27 cellular contexts compared by ENCODE assay signal in the genomic region with DNA sequence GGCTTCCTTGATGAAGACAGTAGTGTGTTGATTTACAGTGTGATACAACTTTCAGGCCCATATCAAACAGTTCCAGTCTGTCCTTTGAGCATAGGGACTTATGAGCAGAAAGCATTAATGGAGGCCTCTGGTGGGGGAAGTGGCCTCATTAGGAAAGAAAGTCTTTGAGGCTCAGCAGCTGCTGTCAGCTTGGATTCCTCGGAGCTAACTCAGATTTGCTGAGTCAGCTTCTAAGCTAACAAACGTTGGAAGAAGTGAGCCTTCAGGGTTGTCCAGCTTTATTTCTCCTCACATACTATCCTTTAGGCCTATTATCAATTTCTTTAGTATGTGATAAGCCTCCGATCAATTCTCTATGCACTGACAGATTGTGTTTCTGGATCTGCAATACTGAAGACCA. TPM values are rescaled to one million over a fixed set of nuclear protein-coding genes. Genes with fewer than 3 reads are reported as not detected.
DNase-seq lines count a peak whose midpoint lies in the region; ATAC-seq, FAIRE-seq and TF ChIP-seq lines count a peak whose summit lies in the region.
"Had no signal": no experiment of that assay in that cellular context is flagged by ENCODE, and none has a peak within 500 bp of the region (broad histone marks: within the 10 kb centered on the region; RNA-seq: fewer than 3 reads in every experiment).

No MANE protein-coding gene starts in this region.

- H3K27me3 ChIP-seq in DND-41 (ENCODE audit: insufficient read depth, low read length, poor library complexity) (no peaks in the 10 kb centered on the region), hepatocyte (no peaks in the 10 kb centered on the region), neural progenitor cell (no peaks in the 10 kb centered on the region)
- H3K27me3 ChIP-seq: MG63, Peyer's patch, SJCRH30 had no signal

- H3K27ac ChIP-seq in DND-41 (ENCODE audit: low read length) (no peak overlapping the region), SK-N-MC (peak overlapping the region; percentile 16; the same call in 1 of the 2 replicates), hepatocyte (no peak overlapping the region), neural progenitor cell (no peak overlapping the region)
- H3K27ac ChIP-seq: Peyer's patch, SJCRH30 had no signal

- intact Hi-C loops in left colon (cut with DNase I, micrococcal nuclease): no loop called here

- H3K9ac ChIP-seq in DND-41 (ENCODE audit: low read depth, low read length) (no peak overlapping the region), SK-N-MC (ENCODE audit: insufficient read length) (no peak overlapping the region), neural progenitor cell (no peak overlapping the region)

- H3K4me1 Mint-ChIP-seq in neural progenitor cell: peaks cover 3% of the 10 kb centered on the region
- H3K4me1 Mint-ChIP-seq: GM23338 had no signal

- no peaks in the 10 kb centered on the region for H3K79me2 ChIP-seq in DND-41 (ENCODE audit: insufficient read depth, low read length)
- H3K79me2 ChIP-seq in hepatocyte: no peaks in the 10 kb centered on the region
- H3K79me2 ChIP-seq in neural progenitor cell (ENCODE audit: low read depth): no peaks in the 10 kb centered on the region

- H3K9me2 ChIP-seq in hepatocyte (replicated peaks; ENCODE audit: insufficient read depth): no peaks in the 10 kb centered on the region

- TF ChIP-seq CTCF in DND-41 (IDR thresholded peaks at IDR 0.05; ENCODE audit: borderline replicate concordance, extremely low read depth, low read length, poor library complexity, severe bottlenecking) (no peak), hepatocyte (IDR thresholded peaks at IDR 0.05; ENCODE audit: poor library complexity) (no peak), neural progenitor cell (IDR thresholded peaks at IDR 0.05) (no peak)

- TF ChIP-seq POLR2A in GM12892 (IDR thresholded peaks at IDR 0.05; ENCODE audit: low read depth, low read length): no peak

- WGBS in hepatocyte (ENCODE audit: low lambda C conversion rate, missing lambda C conversion rate): 17% methylated on average over 3 of the region's 3 CpGs

- H3K27ac Mint-ChIP-seq in neural progenitor cell: peak overlapping the region; percentile 66
- H3K27ac Mint-ChIP-seq: GM23338 had no signal

- H3F3A ChIP-seq in neural progenitor cell (ENCODE audit: low read depth): no peaks in the 10 kb centered on the region

- ATAC-seq in DND-41 (ENCODE audit: insufficient read depth, low read depth): no peak
- no peak for ATAC-seq in left colon
- no peak for ATAC-seq in HG03108 (IDR thresholded peaks at IDR 0.05; ENCODE audit: unreplicated experiment)
- ATAC-seq: GM23338 had no signal

- H3K9me3 ChIP-seq in DND-41 (ENCODE audit: insufficient read depth, low read length, severe bottlenecking): no peaks in the 10 kb centered on the region
- no peaks in the 10 kb centered on the region for H3K9me3 ChIP-seq in SK-N-MC (ENCODE audit: low read depth, low read length)
- no peaks in the 10 kb centered on the region for H3K9me3 ChIP-seq in hepatocyte (ENCODE audit: low read depth)
- no peaks in the 10 kb centered on the region for H3K9me3 ChIP-seq in neural progenitor cell (ENCODE audit: low read depth)
- H3K9me3 ChIP-seq: BE2C, MG63, Peyer's patch, SJCRH30 had no signal

- peak overlapping the region; percentile 17; the same call in 1 of the 2 replicates for H2AFZ ChIP-seq in DND-41 (ENCODE audit: low read depth, low read length)
- H2AFZ ChIP-seq in hepatocyte: no peak overlapping the region
- H2AFZ ChIP-seq in neural progenitor cell (replicated peaks): no peak overlapping the region
- H2AFZ ChIP-seq: GM23338 had no signal

- no peak for FAIRE-seq in GM12892 (lab: Jason Lieb, UNC)
- FAIRE-seq: A204.1, D721Med had no signal

- H3K27me3 Mint-ChIP-seq in neural progenitor cell (ENCODE audit: insufficient read depth, low read depth): peaks cover 2% of the 10 kb centered on the region

- DNase-seq in DND-41 (peak; percentile 30), SK-N-MC (ENCODE audit: low read depth, low spot score) (no peak), hepatocyte (ENCODE audit: low spot score) (peak; percentile 70), neural progenitor cell (ENCODE audit: low spot score) (no peak), left colon (no peak), GM12892 (ENCODE audit: insufficient read length) (no peak), NCI-H187 (lab: John Stamatoyannopoulos, UW) (no peak)
- DNase-seq: BE2C; DMS53; EL; GF-D8; HCEC 1CT; Kasumi-1; MG63; NCI-H1048; NCI-H1417 treated with DMSO at 0.1 percent for 48 hours; NCI-H187 treated with DMSO at 0.1 percent for 48 hours; NCI-H2107; NCI-H69; NK-92 treated with Interleukin-12 subunit alpha and Interleukin-12 subunit beta, amount 100 ng/mL, for 24 hours; Peyer's patch; SJCRH30 had no signal

- no peak overlapping the region for H3K4me2 ChIP-seq in DND-41 (ENCODE audit: insufficient read depth, low read length)
- no peak overlapping the region for H3K4me2 ChIP-seq in hepatocyte
- H3K4me2 ChIP-seq in neural progenitor cell: no peak overlapping the region
- H3K4me2 ChIP-seq: GM23338 had no signal

- H4K20me1 ChIP-seq in DND-41 (ENCODE audit: insufficient read depth, low read length) (no peaks in the 10 kb centered on the region), hepatocyte (ENCODE audit: insufficient read depth, poor library complexity, severe bottlenecking) (no peaks in the 10 kb centered on the region), neural progenitor cell (ENCODE audit: low read depth) (no peaks in the 10 kb centered on the region)

- peaks cover 51% of the 10 kb centered on the region for H3K9me3 Mint-ChIP-seq in neural progenitor cell

- peaks cover 54% of the 10 kb centered on the region for H3K36me3 Mint-ChIP-seq in neural progenitor cell

- H3K4me3 ChIP-seq in DND-41 (ENCODE audit: low read depth in 1 of 2, low read length in 2 of 2) (no peak overlapping the region), SK-N-MC (no peak overlapping the region), hepatocyte (no peak overlapping the region), neural progenitor cell (no peak overlapping the region)
- H3K4me3 ChIP-seq: GM23338, MG63, Peyer's patch, SJCRH30 had no signal

- H3K36me3 ChIP-seq in DND-41 (ENCODE audit: insufficient read depth, low read length) (no peaks in the 10 kb centered on the region), SK-N-MC (ENCODE audit: insufficient read depth, low read length) (no peaks in the 10 kb centered on the region), hepatocyte (replicated peaks; ENCODE audit: insufficient read depth, low read depth) (no peaks in the 10 kb centered on the region), neural progenitor cell (no peaks in the 10 kb centered on the region)
- H3K36me3 ChIP-seq: BE2C, MG63, Peyer's patch, SJCRH30 had no signal

- peaks cover 41% of the 10 kb centered on the region for H3K4me1 ChIP-seq in DND-41 (ENCODE audit: insufficient read depth, low read length)
- peaks cover 11% of the 10 kb centered on the region for H3K4me1 ChIP-seq in hepatocyte (ENCODE audit: insufficient read depth)
- H3K4me1 ChIP-seq in neural progenitor cell: peaks cover 25% of the 10 kb centered on the region
- H3K4me1 ChIP-seq: BE2C, Peyer's patch, SJCRH30 had no signal

- no peak overlapping the region for H3K4me3 Mint-ChIP-seq in neural progenitor cell
- H3K4me3 Mint-ChIP-seq: GM23338 had no signal

RNA-seq across cellular contexts. Expression of a gene that starts 15.9 kb away (rescaled TPM):
- 8.0 and 15.0 TPM in 2 replicates for total RNA-seq in hepatocyte
- polyA plus RNA-seq in hepatocyte: 42.8 and 50.0 TPM in 2 replicates
- 86.1 and 123 TPM in 2 replicates for total RNA-seq in neural progenitor cell (ENCODE audit: low replicate concordance)
- 10 to 100 TPM in 1 of 2 donors, 1 to 10 TPM in 1; 7.8 to 49.3 TPM for total RNA-seq in left colon
- not detected for polyA plus RNA-seq in GM12892 (2012; ENCODE audit: missing spikeins)
- total RNA-seq: NCI-H460, SJCRH30 had no signal

RNA-seq across cellular contexts. Expression of a gene that starts 44.9 kb away (rescaled TPM):
- 2.1 and 2.8 TPM in 2 replicates for total RNA-seq in hepatocyte
- polyA plus RNA-seq in hepatocyte: 2.6 and 2.8 TPM in 2 replicates
- total RNA-seq in neural progenitor cell (ENCODE audit: low replicate concordance): 25.1 and 34.6 TPM in 2 replicates
- total RNA-seq in left colon: not detected
- polyA plus RNA-seq in GM12892 (2012; ENCODE audit: missing spikeins): not detected
- total RNA-seq: NCI-H460, Peyer's patch, SJCRH30 had no signal

Comparison
In these comparisons a context has a peak if more than half of its experiments do, and no peak if none do; other contexts are left out.
1. DNase-seq: peak in DND-41 (single experiment) and hepatocyte (single experiment); none in SK-N-MC (single experiment), neural progenitor cell (single experiment), left colon (0 of 2), GM12892 (single experiment) and NCI-H187 (0 of 2).